Comparison of ENCODE assay signal across 1 cellular context in genomic region chr5:140351609-140352334, GRCh38.
TF ChIP-seq lines count a peak whose summit lies in the region.

No MANE protein-coding gene starts in this region.

TF ChIP-seq in HepG2, 621 proteins besides CTCF, POLR2A, EP300 and RAD21:
- TF ChIP-seq MBD4 (IDR thresholded peaks at IDR 0.05; ENCODE audit: borderline replicate concordance, low read length): no peak
- peak; percentile 66 for TF ChIP-seq SMC3 (IDR thresholded peaks at IDR 0.05; ENCODE audit: low read length)
- TF ChIP-seq STAG1 (CRISPR knock-in tag; IDR thresholded peaks at IDR 0.05): peak; percentile 65
- TF ChIP-seq SIX4 (CRISPR knock-in tag; IDR thresholded peaks at IDR 0.05): no peak
- no peak for TF ChIP-seq CEBPZ (IDR thresholded peaks at IDR 0.05; ENCODE audit: low read length)
